In the genomic region with DNA sequence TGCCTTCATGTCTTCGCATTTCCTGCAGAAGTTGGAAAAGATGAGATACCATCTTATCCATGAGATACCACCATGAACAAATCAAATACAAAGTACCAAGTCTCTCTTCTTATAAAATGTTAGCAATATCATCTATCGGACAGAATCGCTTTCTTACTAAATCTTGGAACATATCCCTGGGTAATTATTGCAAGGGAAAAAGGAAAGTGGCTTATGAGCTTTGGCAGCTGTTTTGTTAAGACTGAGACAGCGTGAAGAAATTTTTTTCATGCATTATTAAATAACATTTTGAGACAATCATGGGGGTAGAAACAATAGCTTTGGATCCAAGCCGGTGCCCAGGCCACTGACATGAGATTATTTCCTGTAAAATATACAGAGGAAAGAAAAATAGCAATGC, we compare ENCODE assay signal across 29 cellular contexts.
"Had no signal": no experiment of that assay in that cellular context is flagged by ENCODE, and none has a peak within 500 bp of the region (broad histone marks: within the 10 kb centered on the region; RNA-seq: fewer than 3 reads in every experiment).

No MANE protein-coding gene starts in this region.

- H3K9me3 ChIP-seq: body of pancreas, breast epithelium had no signal

- H3K27me3 ChIP-seq: body of pancreas, brain microvascular endothelial cell, breast epithelium had no signal

- H3K4me3 ChIP-seq: body of pancreas, breast epithelium had no signal

- H3K36me3 ChIP-seq: breast epithelium had no signal

- H3K27ac ChIP-seq: body of pancreas, brain microvascular endothelial cell, breast epithelium, VCaP had no signal

- FAIRE-seq: astrocyte, TTC549 had no signal

- H3K4me1 ChIP-seq: breast epithelium had no signal

- DNase-seq: activated B cell treated with CpG ODN at 0.5 μM for 24 hours; activated CD4-positive, alpha-beta memory T cell treated with anti-CD3 and anti-CD28 coated beads for 36 hours; activated CD4-positive, alpha-beta T cell treated with anti-CD3 and anti-CD28 coated beads, Interleukin-2, amount 10 ng/mL, durations not matched to agents 24 days and 14 days; activated CD4-positive, alpha-beta T cell treated with anti-CD3 and anti-CD28 coated beads, Interleukin-2, amount 50 U/mL, for 1 hour; activated CD4-positive, alpha-beta T cell treated with anti-CD3 and anti-CD28 coated beads, Interleukin-2, amount 50 U/mL, for 4 hours; activated CD4-positive, CD25-positive, alpha-beta regulatory T cell treated with anti-CD3 and anti-CD28 coated beads, Interleukin-2, amount 50 U/mL, for 72 hours; activated CD8-positive, alpha-beta memory T cell treated with anti-CD3 and anti-CD28 coated beads, Interleukin-2, amount 50 U/mL, for 4 hours; activated CD8-positive, alpha-beta T cell treated with anti-CD3 and anti-CD28 coated beads for 36 hours; activated effector memory CD4-positive, alpha-beta T cell treated with Interleukin-2 at 50 U/mL for 16 hours; activated gamma-delta T cell; activated naive CD4-positive, alpha-beta T cell treated with anti-CD3 and anti-CD28 coated beads, Interleukin-2, amount 10 ng/mL, durations not matched to agents 7 days and 5 days; activated naive CD4-positive, alpha-beta T cell treated with Interleukin-2 at 50 U/mL for 16 hours; activated naive CD8-positive, alpha-beta T cell treated with anti-CD3 and anti-CD28 coated beads, Interleukin-2, amount 10 ng/mL, durations not matched to agents 7 days and 5 days; activated naive CD8-positive, alpha-beta T cell treated with anti-CD3 and anti-CD28 coated beads, Interleukin-2, amount 50 U/mL, for 24 hours; activated T-cell treated with anti-CD3 and anti-CD28 coated beads for 4 hours; activated T-cell treated with anti-CD3 and anti-CD28 coated beads, Interleukin-2, amount 50 U/mL, for 1 hour; activated T-cell treated with anti-CD3 and anti-CD28 coated beads, Interleukin-2, amount 50 U/mL, for 48 hours; amygdala; anterior cingulate cortex; body of pancreas; brain microvascular endothelial cell; central memory CD4-positive, alpha-beta T cell; T-helper 1 cell; T-helper 2 cell; T-helper 9 cell had no signal
